Comparison of ENCODE assay signal across 1 cellular context in genomic region chr17:79821331-79822095, GRCh38.
A peak's percentile ranks its signal among the peaks of the same experiment; 100 is the strongest.
TF ChIP-seq lines count a peak whose summit lies in the region.

No MANE protein-coding gene starts in this region.

TF ChIP-seq in HepG2, 621 proteins besides CTCF, POLR2A, EP300 and RAD21 (continued from another document and continues in another):
- TF ChIP-seq KLF12 (CRISPR knock-in tag; IDR thresholded peaks at IDR 0.05; ENCODE audit: borderline replicate concordance) (peak; percentile 84; the same call in 1 of the 2 replicates), ZNF383 (CRISPR knock-in tag; IDR thresholded peaks at IDR 0.05; ENCODE audit: borderline replicate concordance) (no peak; the same call in 1 of the 2 replicates), ZNF678 (CRISPR knock-in tag; IDR thresholded peaks at IDR 0.05) (no peak), DPF2 (CRISPR knock-in tag; IDR thresholded peaks at IDR 0.05; ENCODE audit: borderline replicate concordance, low read depth) (peak; percentile 98), ZNF569 (CRISPR knock-in tag; IDR thresholded peaks at IDR 0.05; ENCODE audit: borderline replicate concordance) (no peak), ZNF30 (CRISPR knock-in tag; IDR thresholded peaks at IDR 0.05) (no peak), ZNF839 (CRISPR knock-in tag; IDR thresholded peaks at IDR 0.05; ENCODE audit: borderline replicate concordance) (0 out of 2 replicates have a peak, but pooled peaks have one; percentile 60), ZNF770 (CRISPR knock-in tag; IDR thresholded peaks at IDR 0.05) (no peak), FUBP1 (CRISPR knock-in tag; IDR thresholded peaks at IDR 0.05; ENCODE audit: borderline replicate concordance) (no peak), ZBTB33 (CRISPR knock-in tag; IDR thresholded peaks at IDR 0.05) (peak; percentile 36; the same call in 1 of the 2 replicates), ZNF501 (CRISPR knock-in tag; IDR thresholded peaks at IDR 0.05) (no peak), ZNF841 (CRISPR knock-in tag; IDR thresholded peaks at IDR 0.05; ENCODE audit: borderline replicate concordance) (no peak), ZNF484 (CRISPR knock-in tag; IDR thresholded peaks at IDR 0.05; ENCODE audit: borderline replicate concordance, low read depth) (no peak), SATB2 (CRISPR knock-in tag; IDR thresholded peaks at IDR 0.05) (no peak), PLRG1 (conservative IDR thresholded peaks at IDR 0.05) (no peak), TEAD2 (CRISPR knock-in tag; IDR thresholded peaks at IDR 0.05) (no peak), ARHGAP35 (CRISPR knock-in tag; IDR thresholded peaks at IDR 0.05; ENCODE audit: borderline replicate concordance) (no peak), FOXK2 (IDR thresholded peaks at IDR 0.05) (peak; percentile 71; the same call in 1 of the 2 replicates), ZNF746 (CRISPR knock-in tag; IDR thresholded peaks at IDR 0.05) (peak; percentile 94), TCF12 (IDR thresholded peaks at IDR 0.05) (no peak), TCF12 (CRISPR knock-in tag; IDR thresholded peaks at IDR 0.05) (no peak), ZNF280D (CRISPR knock-in tag; IDR thresholded peaks at IDR 0.05) (peak; percentile 86; the same call in 1 of the 2 replicates), ZNF772 (CRISPR knock-in tag; IDR thresholded peaks at IDR 0.05) (peak; percentile 60; the same call in 1 of the 2 replicates), GLMP (CRISPR knock-in tag; IDR thresholded peaks at IDR 0.05; ENCODE audit: borderline replicate concordance) (no peak), MXD3 (CRISPR knock-in tag; IDR thresholded peaks at IDR 0.05) (no peak), ZNF850 (CRISPR knock-in tag; conservative IDR thresholded peaks at IDR 0.05) (no peak), CERS6 (CRISPR knock-in tag; IDR thresholded peaks at IDR 0.05) (no peak), ZIK1 (CRISPR knock-in tag; IDR thresholded peaks at IDR 0.05; ENCODE audit: borderline replicate concordance, low read depth) (peak; percentile 67), ZNF781 (CRISPR knock-in tag; IDR thresholded peaks at IDR 0.05; ENCODE audit: borderline replicate concordance, not compliant biosample characterization) (peak; percentile 54), LCORL (IDR thresholded peaks at IDR 0.05) (no peak), LCORL (CRISPR knock-in tag; IDR thresholded peaks at IDR 0.05) (peak; percentile 96), ZNF549 (CRISPR knock-in tag; IDR thresholded peaks at IDR 0.05) (no peak), ZNF282 (IDR thresholded peaks at IDR 0.05; ENCODE audit: partially characterized antibody) (no peak), BHLHE40 (IDR thresholded peaks at IDR 0.05; ENCODE audit: low read length) (no peak)
- TF ChIP-seq, protein P1, sequence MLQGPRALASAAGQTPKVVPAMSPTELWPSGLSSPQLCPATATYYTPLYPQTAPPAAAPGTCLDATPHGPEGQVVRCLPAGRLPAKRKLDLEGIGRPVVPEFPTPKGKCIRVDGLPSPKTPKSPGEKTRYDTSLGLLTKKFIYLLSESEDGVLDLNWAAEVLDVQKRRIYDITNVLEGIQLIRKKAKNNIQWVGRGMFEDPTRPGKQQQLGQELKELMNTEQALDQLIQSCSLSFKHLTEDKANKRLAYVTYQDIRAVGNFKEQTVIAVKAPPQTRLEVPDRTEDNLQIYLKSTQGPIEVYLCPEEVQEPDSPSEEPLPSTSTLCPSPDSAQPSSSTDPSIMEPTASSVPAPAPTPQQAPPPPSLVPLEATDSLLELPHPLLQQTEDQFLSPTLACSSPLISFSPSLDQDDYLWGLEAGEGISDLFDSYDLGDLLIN (CRISPR knock-in tag; IDR thresholded peaks at IDR 0.05; ENCODE audit: borderline replicate concordance) = no peak
- TF ChIP-seq, protein P2, sequence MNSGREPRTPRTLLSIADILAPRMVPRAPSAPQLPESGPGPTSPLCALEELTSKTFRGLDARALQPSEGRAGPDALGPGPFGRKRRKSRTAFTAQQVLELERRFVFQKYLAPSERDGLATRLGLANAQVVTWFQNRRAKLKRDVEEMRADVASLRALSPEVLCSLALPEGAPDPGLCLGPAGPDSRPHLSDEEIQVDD (CRISPR knock-in tag; IDR thresholded peaks at IDR 0.05; ENCODE audit: borderline replicate concordance) = no peak
- TF ChIP-seq, protein P3, sequence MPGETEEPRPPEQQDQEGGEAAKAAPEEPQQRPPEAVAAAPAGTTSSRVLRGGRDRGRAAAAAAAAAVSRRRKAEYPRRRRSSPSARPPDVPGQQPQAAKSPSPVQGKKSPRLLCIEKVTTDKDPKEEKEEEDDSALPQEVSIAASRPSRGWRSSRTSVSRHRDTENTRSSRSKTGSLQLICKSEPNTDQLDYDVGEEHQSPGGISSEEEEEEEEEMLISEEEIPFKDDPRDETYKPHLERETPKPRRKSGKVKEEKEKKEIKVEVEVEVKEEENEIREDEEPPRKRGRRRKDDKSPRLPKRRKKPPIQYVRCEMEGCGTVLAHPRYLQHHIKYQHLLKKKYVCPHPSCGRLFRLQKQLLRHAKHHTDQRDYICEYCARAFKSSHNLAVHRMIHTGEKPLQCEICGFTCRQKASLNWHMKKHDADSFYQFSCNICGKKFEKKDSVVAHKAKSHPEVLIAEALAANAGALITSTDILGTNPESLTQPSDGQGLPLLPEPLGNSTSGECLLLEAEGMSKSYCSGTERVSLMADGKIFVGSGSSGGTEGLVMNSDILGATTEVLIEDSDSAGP (CRISPR knock-in tag; IDR thresholded peaks at IDR 0.05; ENCODE audit: borderline replicate concordance) = peak; percentile 63; the same call in 1 of the 2 replicates
- TF ChIP-seq, protein P4, sequence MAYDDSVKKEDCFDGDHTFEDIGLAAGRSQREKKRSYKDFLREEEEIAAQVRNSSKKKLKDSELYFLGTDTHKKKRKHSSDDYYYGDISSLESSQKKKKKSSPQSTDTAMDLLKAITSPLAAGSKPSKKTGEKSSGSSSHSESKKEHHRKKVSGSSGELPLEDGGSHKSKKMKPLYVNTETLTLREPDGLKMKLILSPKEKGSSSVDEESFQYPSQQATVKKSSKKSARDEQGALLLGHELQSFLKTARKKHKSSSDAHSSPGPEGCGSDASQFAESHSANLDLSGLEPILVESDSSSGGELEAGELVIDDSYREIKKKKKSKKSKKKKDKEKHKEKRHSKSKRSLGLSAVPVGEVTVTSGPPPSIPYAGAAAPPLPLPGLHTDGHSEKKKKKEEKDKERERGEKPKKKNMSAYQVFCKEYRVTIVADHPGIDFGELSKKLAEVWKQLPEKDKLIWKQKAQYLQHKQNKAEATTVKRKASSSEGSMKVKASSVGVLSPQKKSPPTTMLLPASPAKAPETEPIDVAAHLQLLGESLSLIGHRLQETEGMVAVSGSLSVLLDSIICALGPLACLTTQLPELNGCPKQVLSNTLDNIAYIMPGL (CRISPR knock-in tag; IDR thresholded peaks at IDR 0.05; ENCODE audit: borderline replicate concordance in 1 of 2, low read depth in 1 of 2) = peak in 1 of 2 experiments; percentile 24; a peak in 1 of 4 replicates
- TF ChIP-seq, protein P5, sequence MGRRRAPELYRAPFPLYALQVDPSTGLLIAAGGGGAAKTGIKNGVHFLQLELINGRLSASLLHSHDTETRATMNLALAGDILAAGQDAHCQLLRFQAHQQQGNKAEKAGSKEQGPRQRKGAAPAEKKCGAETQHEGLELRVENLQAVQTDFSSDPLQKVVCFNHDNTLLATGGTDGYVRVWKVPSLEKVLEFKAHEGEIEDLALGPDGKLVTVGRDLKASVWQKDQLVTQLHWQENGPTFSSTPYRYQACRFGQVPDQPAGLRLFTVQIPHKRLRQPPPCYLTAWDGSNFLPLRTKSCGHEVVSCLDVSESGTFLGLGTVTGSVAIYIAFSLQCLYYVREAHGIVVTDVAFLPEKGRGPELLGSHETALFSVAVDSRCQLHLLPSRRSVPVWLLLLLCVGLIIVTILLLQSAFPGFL (CRISPR knock-in tag; IDR thresholded peaks at IDR 0.05) = no peak
- TF ChIP-seq, protein P6, sequence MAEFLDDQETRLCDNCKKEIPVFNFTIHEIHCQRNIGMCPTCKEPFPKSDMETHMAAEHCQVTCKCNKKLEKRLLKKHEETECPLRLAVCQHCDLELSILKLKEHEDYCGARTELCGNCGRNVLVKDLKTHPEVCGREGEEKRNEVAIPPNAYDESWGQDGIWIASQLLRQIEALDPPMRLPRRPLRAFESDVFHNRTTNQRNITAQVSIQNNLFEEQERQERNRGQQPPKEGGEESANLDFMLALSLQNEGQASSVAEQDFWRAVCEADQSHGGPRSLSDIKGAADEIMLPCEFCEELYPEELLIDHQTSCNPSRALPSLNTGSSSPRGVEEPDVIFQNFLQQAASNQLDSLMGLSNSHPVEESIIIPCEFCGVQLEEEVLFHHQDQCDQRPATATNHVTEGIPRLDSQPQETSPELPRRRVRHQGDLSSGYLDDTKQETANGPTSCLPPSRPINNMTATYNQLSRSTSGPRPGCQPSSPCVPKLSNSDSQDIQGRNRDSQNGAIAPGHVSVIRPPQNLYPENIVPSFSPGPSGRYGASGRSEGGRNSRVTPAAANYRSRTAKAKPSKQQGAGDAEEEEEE (CRISPR knock-in tag; IDR thresholded peaks at IDR 0.05; ENCODE audit: borderline replicate concordance) = no peak
